ENCODE assay signal across 9 cellular contexts in genomic region chr2:15943378-15943851, GRCh38. TPM values are rescaled to one million over a fixed set of nuclear protein-coding genes. Genes with fewer than 3 reads are reported as not detected.
A peak's percentile ranks its signal among the peaks of the same experiment; 100 is the strongest.
DNase-seq lines count a peak whose midpoint lies in the region; ATAC-seq lines count a peak whose summit lies in the region.
"Had no signal": no experiment of that assay in that cellular context is flagged by ENCODE, and none has a peak within 500 bp of the region (broad histone marks: within the 10 kb centered on the region; RNA-seq: fewer than 3 reads in every experiment).

No MANE protein-coding gene starts in this region.

- H3K4me3 Mint-ChIP-seq in activated naive CD8-positive, alpha-beta T cell: peak overlapping the region; percentile 76
- H3K4me3 Mint-ChIP-seq in activated naive CD8-positive, alpha-beta T cell treated with anti-CD3 and anti-CD28 coated beads, Interleukin-2, amount 50 U/mL, for 24 hours: no peak overlapping the region

- no peaks in the 10 kb centered on the region for H3K9me3 Mint-ChIP-seq in activated naive CD8-positive, alpha-beta T cell (ENCODE audit: low read depth)
- H3K9me3 Mint-ChIP-seq in activated naive CD8-positive, alpha-beta T cell treated with anti-CD3 and anti-CD28 coated beads, Interleukin-2, amount 50 U/mL, for 24 hours: no peaks in the 10 kb centered on the region

- H3K4me1 Mint-ChIP-seq in activated naive CD8-positive, alpha-beta T cell (ENCODE audit: low read depth): peaks cover 36% of the 10 kb centered on the region
- H3K4me1 Mint-ChIP-seq in activated naive CD8-positive, alpha-beta T cell treated with anti-CD3 and anti-CD28 coated beads, Interleukin-2, amount 50 U/mL, for 24 hours: peaks cover 32% of the 10 kb centered on the region

- DNase-seq in activated naive CD8-positive, alpha-beta T cell treated with anti-CD3 and anti-CD28 coated beads, Interleukin-2, amount 50 U/mL, for 24 hours: no peak
- DNase-seq in SHP77 treated with DMSO at 0.1 percent for 48 hours (lab: John Stamatoyannopoulos, UW) (peak; percentile 12), iPS-NIHi11 (ENCODE audit: low spot score) (peak; percentile 75), left lobe of liver (ENCODE audit: low spot score) (no peak), NOMO-1 treated with dmso at 0.1 percent for 144 hours (lab: John Stamatoyannopoulos, UW; ENCODE audit: unreplicated experiment) (no peak)

- 2% methylated on average over 9 of the region's 9 CpGs for WGBS in thymus

- H3K36me3 ChIP-seq in thymus (ENCODE audit: control insufficient read depth, insufficient read depth): peaks cover 4% of the 10 kb centered on the region

- peaks cover 14% of the 10 kb centered on the region for H3K4me1 ChIP-seq in thymus (ENCODE audit: control insufficient read depth, insufficient read depth, low read length)

- no peaks in the 10 kb centered on the region for H3K9me3 ChIP-seq in thymus (ENCODE audit: control insufficient read depth)

- no peaks in the 10 kb centered on the region for H3K36me3 Mint-ChIP-seq in activated naive CD8-positive, alpha-beta T cell
- no peaks in the 10 kb centered on the region for H3K36me3 Mint-ChIP-seq in activated naive CD8-positive, alpha-beta T cell treated with anti-CD3 and anti-CD28 coated beads, Interleukin-2, amount 50 U/mL, for 24 hours (ENCODE audit: low read depth)

- peaks cover 31% of the 10 kb centered on the region for H3K27me3 ChIP-seq in thymus (ENCODE audit: control insufficient read depth, insufficient read depth)

- H3K27me3 Mint-ChIP-seq in activated naive CD8-positive, alpha-beta T cell: peaks cover 10% of the 10 kb centered on the region
- peaks cover 41% of the 10 kb centered on the region for H3K27me3 Mint-ChIP-seq in activated naive CD8-positive, alpha-beta T cell treated with anti-CD3 and anti-CD28 coated beads, Interleukin-2, amount 50 U/mL, for 24 hours

- ATAC-seq in activated naive CD8-positive, alpha-beta T cell treated with anti-CD3 and anti-CD28 coated beads, Interleukin-2, amount 50 U/mL, for 24 hours: no peak
- ATAC-seq in left lobe of liver (no peak), GM21423 (IDR thresholded peaks at IDR 0.05; ENCODE audit: unreplicated experiment) (no peak)

- no peak overlapping the region for H3K27ac Mint-ChIP-seq in activated naive CD8-positive, alpha-beta T cell
- H3K27ac Mint-ChIP-seq in activated naive CD8-positive, alpha-beta T cell treated with anti-CD3 and anti-CD28 coated beads, Interleukin-2, amount 50 U/mL, for 24 hours: no peak overlapping the region

- H3K4me3 ChIP-seq in thymus (ENCODE audit: low read length): peak overlapping the region; percentile 36

- H3K27ac ChIP-seq in thymus (ENCODE audit: low read depth): peak overlapping the region; percentile 40
- H3K27ac ChIP-seq: parathyroid adenoma had no signal

RNA-seq across cellular contexts. Expression of gene MYCN, which starts 3.1 kb away (rescaled TPM):
- polyA plus RNA-seq in thymus: 1.8 TPM
- 0.73 TPM for total RNA-seq in left lobe of liver

Comparison
In these comparisons a context has a peak if more than half of its experiments do, and no peak if none do; other contexts are left out.
1. DNase-seq: peak in SHP77 treated with DMSO at 0.1 percent for 48 hours (single experiment) and iPS-NIHi11 (single experiment); none in activated naive CD8-positive, alpha-beta T cell treated with anti-CD3 and anti-CD28 coated beads, Interleukin-2, amount 50 U/mL, for 24 hours (single experiment), left lobe of liver (single experiment) and NOMO-1 treated with dmso at 0.1 percent for 144 hours (single experiment).